In genomic region chr3:48983096-48983495, GRCh38 we compare ENCODE assay signal across 20 cellular contexts.
"Had no signal": no experiment of that assay in that cellular context is flagged by ENCODE, and none has a peak within 500 bp of the region (broad histone marks: within the 10 kb centered on the region; RNA-seq: fewer than 3 reads in every experiment).

No MANE protein-coding gene starts in this region.

- H3K9ac ChIP-seq: parathyroid adenoma had no signal

- H3K27me3 ChIP-seq: ascending aorta, esophagus muscularis mucosa, neutrophil, sigmoid colon, SJCRH30, thyroid gland had no signal

- DNase-seq: activated CD4-positive, alpha-beta T cell treated with anti-CD3 and anti-CD28 coated beads, Interleukin-2, amount 50 U/mL, for 48 hours; activated CD8-positive, alpha-beta memory T cell treated with anti-CD3 and anti-CD28 coated beads, Interleukin-2, amount 10 ng/mL, durations not matched to agents 7 days and 5 days; activated gamma-delta T cell treated with Interleukin-2 at 50 U/mL for 16 hours; activated T-cell treated with anti-CD3 and anti-CD28 coated beads, Interleukin-2, amount 50 U/mL, for 1 hour; cerebellar nuclear complex; effector CD8-positive, alpha-beta T cell; immature natural killer cell; kidney glomerular epithelial cell; left ventricle myocardium superior; naive thymus-derived CD8-positive, alpha-beta T cell; sigmoid colon; SJCRH30; stimulated activated CD4-positive, alpha-beta T cell treated with anti-CD3 and anti-CD28 coated beads, Interleukin-4, amount 100 ng/mL, for 4 hours; stimulated activated naive CD4-positive, alpha-beta T cell treated with Interleukin-2 at 50 U/mL for 16 hours; thyroid gland had no signal

- ATAC-seq: activated CD8-positive, alpha-beta memory T cell treated with anti-CD3 and anti-CD28 coated beads, Interleukin-2, amount 10 ng/mL, durations not matched to agents 7 days and 5 days; left ventricle myocardium superior; naive thymus-derived CD8-positive, alpha-beta T cell had no signal

- H3K27ac ChIP-seq: ascending aorta, esophagus muscularis mucosa, neutrophil, parathyroid adenoma, sigmoid colon, SJCRH30, thyroid gland had no signal

- H3K9me3 Mint-ChIP-seq: immature natural killer cell; naive thymus-derived CD8-positive, alpha-beta T cell; T-helper 1 cell treated with Interleukin-12 subunit alpha and Interleukin-12 subunit beta and Interleukin-4 antibody, amounts not matched to agents 30 μg/mL and 1 μg/mL, for 36 hours had no signal

- H3K27me3 Mint-ChIP-seq: activated CD8-positive, alpha-beta memory T cell treated with anti-CD3 and anti-CD28 coated beads, Interleukin-2, amount 10 ng/mL, durations not matched to agents 7 days and 5 days; naive thymus-derived CD8-positive, alpha-beta T cell had no signal

- H3K4me3 Mint-ChIP-seq: activated CD8-positive, alpha-beta memory T cell treated with anti-CD3 and anti-CD28 coated beads, Interleukin-2, amount 10 ng/mL, durations not matched to agents 7 days and 5 days; immature natural killer cell; naive thymus-derived CD8-positive, alpha-beta T cell; T-helper 1 cell treated with Interleukin-12 subunit alpha and Interleukin-12 subunit beta and Interleukin-4 antibody, amounts not matched to agents 30 μg/mL and 1 μg/mL, for 36 hours had no signal

- H3K4me1 ChIP-seq: sigmoid colon, SJCRH30, thyroid gland had no signal

- H3K9me3 ChIP-seq: ascending aorta, esophagus muscularis mucosa, neutrophil, sigmoid colon, SJCRH30, thyroid gland had no signal

- H3K27ac Mint-ChIP-seq: activated CD8-positive, alpha-beta memory T cell treated with anti-CD3 and anti-CD28 coated beads, Interleukin-2, amount 10 ng/mL, durations not matched to agents 7 days and 5 days; T-helper 1 cell treated with Interleukin-12 subunit alpha and Interleukin-12 subunit beta and Interleukin-4 antibody, amounts not matched to agents 30 μg/mL and 1 μg/mL, for 36 hours had no signal

- H3K4me3 ChIP-seq: ascending aorta, esophagus muscularis mucosa, sigmoid colon, SJCRH30, thyroid gland had no signal
